13 cellular contexts compared by ENCODE assay signal in the genomic region with DNA sequence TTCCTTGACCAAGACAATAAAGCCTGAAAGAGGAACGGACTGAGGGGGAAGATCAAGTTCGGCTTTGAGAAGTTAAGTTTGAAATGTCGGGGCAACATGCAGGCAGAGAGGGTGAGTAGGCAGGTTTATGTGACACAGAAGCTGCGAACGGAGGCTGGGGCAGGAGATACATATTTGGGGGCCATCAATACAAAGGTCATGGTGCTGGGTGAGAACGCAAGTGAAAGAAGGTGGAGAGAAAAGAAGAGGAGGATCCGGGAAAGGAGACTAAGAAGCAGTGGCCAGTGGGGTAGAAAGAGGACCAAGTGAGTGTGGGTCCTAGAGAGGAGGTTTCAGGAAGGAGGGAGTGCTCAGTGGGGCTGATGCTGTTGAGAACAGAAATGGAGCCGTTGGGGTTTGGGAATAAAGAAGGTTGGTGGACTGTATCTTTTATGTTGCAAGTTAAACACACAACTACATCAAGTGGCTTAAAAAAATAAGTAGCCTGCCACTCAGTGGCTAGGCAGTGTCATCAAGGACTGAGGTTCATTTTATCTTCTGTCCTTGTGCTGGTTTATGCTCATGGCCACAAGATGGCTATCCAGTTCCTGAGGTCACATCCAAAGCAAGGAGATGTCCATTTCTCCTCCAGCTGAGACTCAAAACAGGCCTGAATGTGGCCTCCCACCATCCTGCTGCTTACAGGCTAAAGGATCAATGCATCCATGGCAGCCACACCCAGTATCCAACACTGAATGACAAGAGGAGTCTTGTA. TPM values are rescaled to one million over a fixed set of nuclear protein-coding genes. Genes with fewer than 3 reads are reported as not detected.
DNase-seq lines count a peak whose midpoint lies in the region; ATAC-seq and FAIRE-seq lines count a peak whose summit lies in the region.
"Had no signal": no experiment of that assay in that cellular context is flagged by ENCODE, and none has a peak within 500 bp of the region (broad histone marks: within the 10 kb centered on the region; RNA-seq: fewer than 3 reads in every experiment).

No MANE protein-coding gene starts in this region.

- H3K9me3 ChIP-seq in Karpas-422 (ENCODE audit: low read length): no peaks in the 10 kb centered on the region
- peaks cover 3% of the 10 kb centered on the region for H3K9me3 ChIP-seq in neuron (ENCODE audit: low read length)
- H3K9me3 ChIP-seq: transverse colon had no signal

- peaks cover 36% of the 10 kb centered on the region for H3K4me1 ChIP-seq in Karpas-422 (ENCODE audit: low read length)
- peaks cover 25% of the 10 kb centered on the region for H3K4me1 ChIP-seq in neuron (ENCODE audit: insufficient read depth, low read length)

- peak overlapping the region; percentile 76 for H3K4me3 Mint-ChIP-seq in activated CD4-positive, alpha-beta T cell treated with anti-CD3 and anti-CD28 coated beads for 36 hours
- H3K4me3 Mint-ChIP-seq in activated naive CD8-positive, alpha-beta T cell treated with anti-CD3 and anti-CD28 coated beads for 36 hours: peak overlapping the region; percentile 92

- no peak overlapping the region for H2AFZ ChIP-seq in Karpas-422 (ENCODE audit: low read length)
- no peak overlapping the region for H2AFZ ChIP-seq in neuron (ENCODE audit: low read depth, low read length)

- POLR2A ChIA-PET in activated CD4-positive, alpha-beta T cell treated with anti-CD3 and anti-CD28 coated beads for 36 hours (lab: Charles Lee): no interaction called here

- CTCF ChIA-PET in activated CD4-positive, alpha-beta T cell treated with anti-CD3 and anti-CD28 coated beads for 36 hours (lab: Charles Lee): interaction anchor here (0.8 to 1.6 kb wide), 5 partner anchors 259 to 544 kb away, joined by 3 to 5 read pairs (median 3); no protein-coding TSS in a partner anchor

- H3K27ac ChIP-seq in Karpas-422 (ENCODE audit: low read length): no peak overlapping the region
- H3K27ac ChIP-seq: parathyroid adenoma had no signal

- H3K27ac Mint-ChIP-seq in activated CD4-positive, alpha-beta T cell treated with anti-CD3 and anti-CD28 coated beads for 36 hours: no peak overlapping the region
- H3K27ac Mint-ChIP-seq in activated naive CD8-positive, alpha-beta T cell treated with anti-CD3 and anti-CD28 coated beads for 36 hours: no peak overlapping the region

- H3K27me3 ChIP-seq in Karpas-422 (ENCODE audit: low read length) (no peaks in the 10 kb centered on the region), neuron (ENCODE audit: insufficient read depth, low read length) (no peaks in the 10 kb centered on the region)
- H3K27me3 ChIP-seq: transverse colon had no signal

- H3K4me2 ChIP-seq in Karpas-422 (ENCODE audit: low read depth, low read length, poor library complexity, severe bottlenecking): peak overlapping the region; percentile 90

- H3K79me2 ChIP-seq in Karpas-422 (ENCODE audit: low read length): peaks cover 33% of the 10 kb centered on the region

- no peaks in the 10 kb centered on the region for H3K9me3 Mint-ChIP-seq in activated CD4-positive, alpha-beta T cell treated with anti-CD3 and anti-CD28 coated beads for 36 hours (ENCODE audit: low read depth)
- H3K9me3 Mint-ChIP-seq in activated naive CD8-positive, alpha-beta T cell treated with anti-CD3 and anti-CD28 coated beads for 36 hours: no peaks in the 10 kb centered on the region
- H3K9me3 Mint-ChIP-seq: IgD-negative memory B cell had no signal

- H3K27me3 Mint-ChIP-seq in activated CD4-positive, alpha-beta T cell treated with anti-CD3 and anti-CD28 coated beads for 36 hours: no peaks in the 10 kb centered on the region
- H3K27me3 Mint-ChIP-seq in activated naive CD8-positive, alpha-beta T cell treated with anti-CD3 and anti-CD28 coated beads for 36 hours: no peaks in the 10 kb centered on the region
- H3K27me3 Mint-ChIP-seq: IgD-negative memory B cell had no signal

- peaks cover 21% of the 10 kb centered on the region for H4K20me1 ChIP-seq in Karpas-422 (ENCODE audit: insufficient read depth, low read depth, low read length)

- H3K36me3 Mint-ChIP-seq in activated CD4-positive, alpha-beta T cell treated with anti-CD3 and anti-CD28 coated beads for 36 hours (ENCODE audit: low read depth): no peaks in the 10 kb centered on the region
- peaks cover 5% of the 10 kb centered on the region for H3K36me3 Mint-ChIP-seq in activated naive CD8-positive, alpha-beta T cell treated with anti-CD3 and anti-CD28 coated beads for 36 hours

- H3K9ac ChIP-seq in Karpas-422 (ENCODE audit: low read length): peak overlapping the region; percentile 76
- H3K9ac ChIP-seq: parathyroid adenoma had no signal

- intact Hi-C loops in activated CD4-positive, alpha-beta T cell treated with anti-CD3 and anti-CD28 coated beads for 36 hours (cut with DNase I, micrococcal nuclease): loop anchor here (5.0 to 10.0 kb wide), 5 partner anchors 117 to 905 kb away; a partner anchor contains a TSS

- H3K4me3 ChIP-seq in Karpas-422 (ENCODE audit: low read length) (peak overlapping the region; percentile 84; the same call in 1 of the 2 replicates), neuron (ENCODE audit: low read length) (peak overlapping the region; percentile 94)

- no peak for ATAC-seq in activated CD4-positive, alpha-beta T cell treated with anti-CD3 and anti-CD28 coated beads for 36 hours

- no peak for FAIRE-seq in urothelium cell line (lab: Jason Lieb, UNC)

- no peaks in the 10 kb centered on the region for H3K9me2 ChIP-seq in Karpas-422 (replicated peaks; ENCODE audit: insufficient read depth, low read length)

- DNase-seq in activated CD4-positive, alpha-beta T cell treated with anti-CD3 and anti-CD28 coated beads for 36 hours: no peak
- no peak for DNase-seq in activated CD4-positive, alpha-beta T cell treated with anti-CD3 and anti-CD28 coated beads for 48 hours
- peak; percentile 63 for DNase-seq in Karpas-422
- no peak for DNase-seq in activated naive CD8-positive, alpha-beta T cell treated with anti-CD3 and anti-CD28 coated beads for 36 hours
- no peak for DNase-seq in NCI-H82 treated with DMSO at 0.1 percent for 48 hours (lab: John Stamatoyannopoulos, UW; ENCODE audit: unreplicated experiment)
- no peak for DNase-seq in Ammon's horn (ENCODE audit: low spot score)
- DNase-seq in urothelium cell line (ENCODE audit: low spot score): no peak
- DNase-seq: NCI-H2227 treated with DMSO at 0.1 percent for 48 hours had no signal

- peaks cover 34% of the 10 kb centered on the region for H3K4me1 Mint-ChIP-seq in activated CD4-positive, alpha-beta T cell treated with anti-CD3 and anti-CD28 coated beads for 36 hours
- peaks cover 36% of the 10 kb centered on the region for H3K4me1 Mint-ChIP-seq in activated naive CD8-positive, alpha-beta T cell treated with anti-CD3 and anti-CD28 coated beads for 36 hours

- no peaks in the 10 kb centered on the region for H3K36me3 ChIP-seq in Karpas-422 (ENCODE audit: insufficient read depth, low read length)
- no peaks in the 10 kb centered on the region for H3K36me3 ChIP-seq in neuron (ENCODE audit: insufficient read depth, low read length)
- H3K36me3 ChIP-seq: transverse colon had no signal

RNA-seq across cellular contexts. Expression of a gene that starts 1.7 kb away (rescaled TPM):
- 10 to 100 TPM; 17.7 to 18.6 TPM for total RNA-seq in activated CD4-positive, alpha-beta T cell treated with anti-CD3 and anti-CD28 coated beads for 36 hours
- total RNA-seq in Karpas-422 (2014; rRNA removed; shearing (Covaris generic); ENCODE audit: low replicate concordance): 119 TPM in 2 replicates
- total RNA-seq in activated naive CD8-positive, alpha-beta T cell treated with anti-CD3 and anti-CD28 coated beads for 36 hours: 10 to 100 TPM; 29.4 to 30.9 TPM

RNA-seq across cellular contexts. Expression of a gene that starts 8.3 kb away (rescaled TPM):
- total RNA-seq in activated CD4-positive, alpha-beta T cell treated with anti-CD3 and anti-CD28 coated beads for 36 hours: under 1 TPM; 0.42 to 0.91 TPM
- not detected in 2 replicates for total RNA-seq in Karpas-422 (2014; rRNA removed; shearing (Covaris generic); ENCODE audit: low replicate concordance)
- total RNA-seq in activated naive CD8-positive, alpha-beta T cell treated with anti-CD3 and anti-CD28 coated beads for 36 hours: under 1 TPM; 0.23 to 0.36 TPM
- total RNA-seq: T-helper 2 cell treated with Interferon-gamma antibody and Interleukin-4, amounts not matched to agents 100 ng/mL and 5 ng/mL, for 36 hours had no signal
